Comparison of ENCODE assay signal across 1 cellular context in the genomic region with DNA sequence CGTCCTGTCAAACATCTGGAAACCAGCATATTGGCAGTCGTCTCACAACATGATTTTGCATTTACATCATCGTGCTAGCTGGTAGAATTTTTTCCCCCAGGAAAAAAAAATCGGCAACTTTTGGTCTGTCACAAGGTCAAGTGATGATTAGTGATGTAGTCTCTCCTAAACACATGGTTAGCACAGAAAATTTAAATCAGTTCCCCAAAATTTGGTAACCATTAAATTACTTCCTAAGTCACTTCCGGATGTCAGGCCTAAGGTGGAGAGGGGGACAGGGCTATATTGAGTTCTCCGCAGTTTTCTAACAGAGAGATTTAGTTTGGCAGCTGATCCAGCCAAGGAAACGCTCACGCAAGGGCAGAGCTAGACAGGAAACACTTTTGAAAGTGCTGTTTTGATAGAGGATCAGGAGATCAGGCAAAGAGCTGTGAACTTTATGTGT.
TF ChIP-seq lines count a peak whose summit lies in the region.

No MANE protein-coding gene starts in this region.

TF ChIP-seq in SK-N-SH treated with all-trans-retinoic acid at 6 μM for 48 hours, 23 proteins besides CTCF, POLR2A, EP300 and RAD21 (continued from another document):
- no peak for TF ChIP-seq TSHZ2 (CRISPR knock-in tag; IDR thresholded peaks at IDR 0.05)
TF ChIP-seq in SK-N-SH treated with all-trans-retinoic acid at 6 μM for 48 hours: peak in this region for 0.
